8 cellular contexts compared by ENCODE assay signal in the genomic region with DNA sequence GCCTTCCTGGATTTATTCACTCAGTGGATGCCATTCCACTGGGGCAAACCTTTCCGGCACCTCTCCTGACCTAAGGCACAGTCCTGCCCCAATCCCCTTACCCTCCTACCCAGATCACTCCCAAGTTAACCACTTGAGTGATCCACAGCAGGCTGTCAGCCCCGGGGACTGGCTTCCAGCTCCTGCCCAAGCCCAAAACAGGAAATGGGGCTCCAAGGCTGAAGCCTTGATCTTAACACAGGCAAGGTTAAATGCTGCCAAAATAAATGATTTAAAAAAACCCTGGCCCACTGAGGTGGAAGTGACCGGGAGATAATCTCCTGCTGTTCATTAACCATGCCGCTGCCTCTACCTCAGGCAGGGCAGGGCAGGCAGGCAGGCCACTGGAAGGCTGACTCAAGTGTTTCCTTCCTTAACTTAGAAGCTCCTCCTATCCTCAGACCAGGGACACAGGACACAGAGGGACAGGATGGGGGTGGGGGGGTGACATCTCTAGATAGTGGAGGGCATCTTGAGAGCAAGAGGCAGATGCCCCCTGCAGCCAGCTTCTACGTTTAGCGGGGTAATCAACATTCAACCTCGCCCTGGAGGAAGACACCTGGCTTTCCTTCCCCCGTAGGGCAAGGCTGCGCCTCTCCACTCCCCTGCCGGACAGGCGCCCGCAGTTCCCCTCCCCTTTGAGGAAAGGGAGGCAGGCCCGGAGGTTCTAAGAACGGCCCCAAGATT. TPM values are rescaled to one million over a fixed set of nuclear protein-coding genes. Genes with fewer than 3 reads are reported as not detected.
DNase-seq lines count a peak whose midpoint lies in the region; TF ChIP-seq lines count a peak whose summit lies in the region.

No MANE protein-coding gene starts in this region.

- no peaks in the 10 kb centered on the region for H3K36me3 ChIP-seq in right atrium auricular region
- no peaks in the 10 kb centered on the region for H3K36me3 ChIP-seq in rectal smooth muscle tissue (ENCODE audit: control insufficient read depth, insufficient read depth, low read length)

- no peaks in the 10 kb centered on the region for H3K36me3 Mint-ChIP-seq in activated naive CD4-positive, alpha-beta T cell treated with anti-CD3 and anti-CD28 coated beads, Interleukin-2, amount 50 U/mL, for 24 hours

- H3K27me3 ChIP-seq in right atrium auricular region = no peaks in the 10 kb centered on the region
- H3K27me3 ChIP-seq in rectal smooth muscle tissue (ENCODE audit: control insufficient read depth, insufficient read depth, low read length) = no peaks in the 10 kb centered on the region

- no peaks in the 10 kb centered on the region for H3K9me3 Mint-ChIP-seq in activated naive CD4-positive, alpha-beta T cell treated with anti-CD3 and anti-CD28 coated beads, Interleukin-2, amount 50 U/mL, for 24 hours

- H3K9ac ChIP-seq in rectal smooth muscle tissue (ENCODE audit: low read length) = peak overlapping the region; percentile 46

- H3K27ac Mint-ChIP-seq in activated naive CD4-positive, alpha-beta T cell treated with anti-CD3 and anti-CD28 coated beads, Interleukin-2, amount 50 U/mL, for 24 hours = no peak overlapping the region

- H3K4me1 Mint-ChIP-seq in activated naive CD4-positive, alpha-beta T cell treated with anti-CD3 and anti-CD28 coated beads, Interleukin-2, amount 50 U/mL, for 24 hours = peaks cover 28% of the 10 kb centered on the region

- H3K9me3 ChIP-seq in right atrium auricular region = no peaks in the 10 kb centered on the region

- H3K4me1 ChIP-seq in right atrium auricular region (peaks cover 0 to 51% of the 10 kb centered on the region in 2 donors), rectal smooth muscle tissue (ENCODE audit: control insufficient read depth, insufficient read depth, low read length) (peaks cover 12% of the 10 kb centered on the region)

- H3K27ac ChIP-seq in right atrium auricular region (peak overlapping the region; percentile 89 to 91), rectal smooth muscle tissue (ENCODE audit: low read depth, low read length) (peak overlapping the region; percentile 81)

- H3K4me3 ChIP-seq in LNCaP clone FGC (ENCODE audit: low read depth, low read length) = peak overlapping the region; percentile 60
- peak overlapping the region; percentile 72 to 86 for H3K4me3 ChIP-seq in right atrium auricular region
- H3K4me3 ChIP-seq in rectal smooth muscle tissue (ENCODE audit: low read length) = peak overlapping the region; percentile 62

- no peak for TF ChIP-seq CTCF in LNCaP clone FGC (IDR thresholded peaks at IDR 0.05; ENCODE audit: control insufficient read depth, extremely low read depth, insufficient read depth)
- no peak for TF ChIP-seq CTCF in right atrium auricular region (IDR thresholded peaks at IDR 0.05)

- H3K27me3 Mint-ChIP-seq in activated naive CD4-positive, alpha-beta T cell treated with anti-CD3 and anti-CD28 coated beads, Interleukin-2, amount 50 U/mL, for 24 hours = no peaks in the 10 kb centered on the region

- DNase-seq in COLO668 (lab: John Stamatoyannopoulos, UW; ENCODE audit: unreplicated experiment) (peak; percentile 25), LNCaP clone FGC (ENCODE audit: low read depth) (no peak), right atrium auricular region (ENCODE audit: low spot score) (no peak), NCI-H1048 (lab: John Stamatoyannopoulos, UW) (no peak), Kasumi-1 (lab: John Stamatoyannopoulos, UW) (no peak), nucleus accumbens (lab: John Stamatoyannopoulos, UW) (no peak)

- H3K4me3 Mint-ChIP-seq in activated naive CD4-positive, alpha-beta T cell treated with anti-CD3 and anti-CD28 coated beads, Interleukin-2, amount 50 U/mL, for 24 hours = peak overlapping the region; percentile 84

RNA-seq across cellular contexts. Expression of gene RAB11FIP5, which starts 1.3 kb away (rescaled TPM):
- total RNA-seq in right atrium auricular region = 10 to 100 TPM; 28.6 to 34.1 TPM

RNA-seq across cellular contexts. Expression of gene SFXN5, which starts 40.0 kb away (rescaled TPM):
- total RNA-seq in right atrium auricular region = 1 to 10 TPM; 4.5 to 5.8 TPM
